1 cellular context compared by ENCODE assay signal in the genomic region with DNA sequence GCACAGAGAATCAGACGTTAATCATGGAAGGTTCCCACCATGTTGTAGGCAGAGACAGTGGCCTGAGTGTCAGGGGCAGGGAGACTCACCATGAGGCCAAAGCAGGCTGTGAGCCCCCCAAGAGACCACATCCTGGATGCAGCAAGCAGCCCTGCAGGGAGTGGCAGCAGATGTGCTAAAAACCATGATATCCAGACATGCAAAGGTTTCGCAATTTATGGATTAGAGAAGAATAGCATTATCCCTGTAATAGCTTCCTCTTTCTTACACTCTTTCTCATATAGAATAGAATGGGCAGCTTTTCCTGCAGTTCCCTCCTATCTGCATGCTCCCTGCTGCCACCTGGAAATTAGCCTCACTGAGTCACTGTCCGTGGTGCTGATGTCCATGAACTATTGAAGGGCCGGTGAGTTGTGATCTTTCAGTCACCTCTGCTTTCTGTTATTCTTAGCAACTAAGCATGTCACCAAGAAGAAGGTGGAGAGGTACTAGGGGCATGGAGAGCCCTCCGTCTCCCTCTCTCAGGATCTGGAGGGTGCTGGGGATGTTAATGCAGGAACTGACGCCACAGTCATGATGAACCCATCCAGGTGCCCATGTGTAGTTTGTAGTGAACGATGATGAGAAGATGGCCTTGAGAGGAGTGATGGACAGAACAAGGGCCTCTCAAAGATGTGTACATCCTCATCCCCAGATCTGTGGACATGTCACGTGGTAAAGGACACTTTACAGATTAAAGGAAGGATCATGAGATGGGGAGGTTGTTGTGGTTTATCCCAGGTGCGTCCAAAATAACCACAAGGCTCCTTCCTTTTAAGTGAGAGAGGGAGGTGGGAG.
TF ChIP-seq lines count a peak whose summit lies in the region.

No MANE protein-coding gene starts in this region.

TF ChIP-seq in HepG2, 621 proteins besides CTCF, POLR2A, EP300 and RAD21:
- TF ChIP-seq ZNF792 (CRISPR knock-in tag; IDR thresholded peaks at IDR 0.05) (0 out of 2 replicates have a peak, but pooled peaks have one; percentile 34), MIXL1 (CRISPR knock-in tag; IDR thresholded peaks at IDR 0.05) (0 out of 2 replicates have a peak, but pooled peaks have one; percentile 22), RAD51 (IDR thresholded peaks at IDR 0.05; ENCODE audit: borderline replicate concordance) (peak; percentile 32; the same call in 1 of the 2 replicates), NKX3-1 (CRISPR knock-in tag; IDR thresholded peaks at IDR 0.05) (0 out of 2 replicates have a peak, but pooled peaks have one; percentile 26), EHMT2 (IDR thresholded peaks at IDR 0.05; ENCODE audit: borderline replicate concordance, low read depth, low read length) (peak; percentile 69; the same call in 1 of the 2 replicates), GZF1 (CRISPR knock-in tag; IDR thresholded peaks at IDR 0.05) (no peak), MIER2 (CRISPR knock-in tag; IDR thresholded peaks at IDR 0.05) (peak; percentile 96), SRY (CRISPR knock-in tag; IDR thresholded peaks at IDR 0.05) (no peak), ZNF574 (CRISPR knock-in tag; IDR thresholded peaks at IDR 0.05) (peak; percentile 20; the same call in 1 of the 2 replicates), ZNF232 (CRISPR knock-in tag; IDR thresholded peaks at IDR 0.05; ENCODE audit: borderline replicate concordance) (peak; percentile 41; the same call in 1 of the 2 replicates), ONECUT2 (CRISPR knock-in tag; IDR thresholded peaks at IDR 0.05) (0 out of 2 replicates have a peak, but pooled peaks have one; percentile 18), STAT5B (CRISPR knock-in tag; IDR thresholded peaks at IDR 0.05) (0 out of 2 replicates have a peak, but pooled peaks have one; percentile 39)
- TF ChIP-seq, protein P1, sequence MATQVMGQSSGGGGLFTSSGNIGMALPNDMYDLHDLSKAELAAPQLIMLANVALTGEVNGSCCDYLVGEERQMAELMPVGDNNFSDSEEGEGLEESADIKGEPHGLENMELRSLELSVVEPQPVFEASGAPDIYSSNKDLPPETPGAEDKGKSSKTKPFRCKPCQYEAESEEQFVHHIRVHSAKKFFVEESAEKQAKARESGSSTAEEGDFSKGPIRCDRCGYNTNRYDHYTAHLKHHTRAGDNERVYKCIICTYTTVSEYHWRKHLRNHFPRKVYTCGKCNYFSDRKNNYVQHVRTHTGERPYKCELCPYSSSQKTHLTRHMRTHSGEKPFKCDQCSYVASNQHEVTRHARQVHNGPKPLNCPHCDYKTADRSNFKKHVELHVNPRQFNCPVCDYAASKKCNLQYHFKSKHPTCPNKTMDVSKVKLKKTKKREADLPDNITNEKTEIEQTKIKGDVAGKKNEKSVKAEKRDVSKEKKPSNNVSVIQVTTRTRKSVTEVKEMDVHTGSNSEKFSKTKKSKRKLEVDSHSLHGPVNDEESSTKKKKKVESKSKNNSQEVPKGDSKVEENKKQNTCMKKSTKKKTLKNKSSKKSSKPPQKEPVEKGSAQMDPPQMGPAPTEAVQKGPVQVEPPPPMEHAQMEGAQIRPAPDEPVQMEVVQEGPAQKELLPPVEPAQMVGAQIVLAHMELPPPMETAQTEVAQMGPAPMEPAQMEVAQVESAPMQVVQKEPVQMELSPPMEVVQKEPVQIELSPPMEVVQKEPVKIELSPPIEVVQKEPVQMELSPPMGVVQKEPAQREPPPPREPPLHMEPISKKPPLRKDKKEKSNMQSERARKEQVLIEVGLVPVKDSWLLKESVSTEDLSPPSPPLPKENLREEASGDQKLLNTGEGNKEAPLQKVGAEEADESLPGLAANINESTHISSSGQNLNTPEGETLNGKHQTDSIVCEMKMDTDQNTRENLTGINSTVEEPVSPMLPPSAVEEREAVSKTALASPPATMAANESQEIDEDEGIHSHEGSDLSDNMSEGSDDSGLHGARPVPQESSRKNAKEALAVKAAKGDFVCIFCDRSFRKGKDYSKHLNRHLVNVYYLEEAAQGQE (IDR thresholded peaks at IDR 0.05; ENCODE audit: borderline replicate concordance in 1 of 2, low read depth in 1 of 2, low read length in 2 of 2): peak; percentile 71 to 95
- TF ChIP-seq, protein P2, sequence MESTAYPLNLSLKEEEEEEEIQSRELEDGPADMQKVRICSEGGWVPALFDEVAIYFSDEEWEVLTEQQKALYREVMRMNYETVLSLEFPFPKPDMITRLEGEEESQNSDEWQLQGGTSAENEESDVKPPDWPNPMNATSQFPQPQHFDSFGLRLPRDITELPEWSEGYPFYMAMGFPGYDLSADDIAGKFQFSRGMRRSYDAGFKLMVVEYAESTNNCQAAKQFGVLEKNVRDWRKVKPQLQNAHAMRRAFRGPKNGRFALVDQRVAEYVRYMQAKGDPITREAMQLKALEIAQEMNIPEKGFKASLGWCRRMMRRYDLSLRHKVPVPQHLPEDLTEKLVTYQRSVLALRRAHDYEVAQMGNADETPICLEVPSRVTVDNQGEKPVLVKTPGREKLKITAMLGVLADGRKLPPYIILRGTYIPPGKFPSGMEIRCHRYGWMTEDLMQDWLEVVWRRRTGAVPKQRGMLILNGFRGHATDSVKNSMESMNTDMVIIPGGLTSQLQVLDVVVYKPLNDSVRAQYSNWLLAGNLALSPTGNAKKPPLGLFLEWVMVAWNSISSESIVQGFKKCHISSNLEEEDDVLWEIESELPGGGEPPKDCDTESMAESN (CRISPR knock-in tag; conservative IDR thresholded peaks at IDR 0.05): no peak
- TF ChIP-seq, protein P3, sequence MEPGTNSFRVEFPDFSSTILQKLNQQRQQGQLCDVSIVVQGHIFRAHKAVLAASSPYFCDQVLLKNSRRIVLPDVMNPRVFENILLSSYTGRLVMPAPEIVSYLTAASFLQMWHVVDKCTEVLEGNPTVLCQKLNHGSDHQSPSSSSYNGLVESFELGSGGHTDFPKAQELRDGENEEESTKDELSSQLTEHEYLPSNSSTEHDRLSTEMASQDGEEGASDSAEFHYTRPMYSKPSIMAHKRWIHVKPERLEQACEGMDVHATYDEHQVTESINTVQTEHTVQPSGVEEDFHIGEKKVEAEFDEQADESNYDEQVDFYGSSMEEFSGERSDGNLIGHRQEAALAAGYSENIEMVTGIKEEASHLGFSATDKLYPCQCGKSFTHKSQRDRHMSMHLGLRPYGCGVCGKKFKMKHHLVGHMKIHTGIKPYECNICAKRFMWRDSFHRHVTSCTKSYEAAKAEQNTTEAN (CRISPR knock-in tag; conservative IDR thresholded peaks at IDR 0.05): 0 out of 2 replicates have a peak, but pooled peaks have one; percentile 29
